Comparison of ENCODE assay signal across 1 cellular context in genomic region chr14:34711169-34711568, GRCh38.
TF ChIP-seq lines count a peak whose summit lies in the region.

No MANE protein-coding gene starts in this region.

TF ChIP-seq in GM12878, 131 proteins besides CTCF, POLR2A, EP300 and RAD21 (continued from another document):
- TF ChIP-seq ZBTB40 (IDR thresholded peaks at IDR 0.05; ENCODE audit: borderline replicate concordance): no peak
- no peak for TF ChIP-seq FOXK2 (IDR thresholded peaks at IDR 0.05)
- TF ChIP-seq HDGF (IDR thresholded peaks at IDR 0.05): no peak
- TF ChIP-seq IKZF1 (conservative IDR thresholded peaks at IDR 0.05): no peak
- TF ChIP-seq IRF4 (IDR thresholded peaks at IDR 0.05; ENCODE audit: low read depth, low read length): no peak
- no peak for TF ChIP-seq CBX5 (IDR thresholded peaks at IDR 0.05; ENCODE audit: low read depth)
- no peak for TF ChIP-seq RFX5 (IDR thresholded peaks at IDR 0.05; ENCODE audit: low read depth, low read length)
- TF ChIP-seq SREBF1 (IDR thresholded peaks at IDR 0.05; ENCODE audit: low read length): no peak
- no peak for TF ChIP-seq POLR2AphosphoS2 (IDR thresholded peaks at IDR 0.05; ENCODE audit: low read depth, low read length)
- no peak for TF ChIP-seq ZBTB33 (IDR thresholded peaks at IDR 0.05)
- TF ChIP-seq ATF7 (IDR thresholded peaks at IDR 0.05; ENCODE audit: low read depth): 0 out of 2 replicates have a peak, but pooled peaks have one; percentile 27
- peak; percentile 24; the same call in 1 of the 2 replicates for TF ChIP-seq RELB (IDR thresholded peaks at IDR 0.05; ENCODE audit: low read depth)
- no peak for TF ChIP-seq RCOR1 (conservative IDR thresholded peaks at IDR 0.05; ENCODE audit: low read depth, low read length)
- 0 out of 2 replicates have a peak, but pooled peaks have one; percentile 30 for TF ChIP-seq CREB1 (IDR thresholded peaks at IDR 0.05; ENCODE audit: low read depth)
- no peak for TF ChIP-seq FOXM1 (IDR thresholded peaks at IDR 0.05; ENCODE audit: low read depth, low read length)
- TF ChIP-seq SMAD1 (IDR thresholded peaks at IDR 0.05; ENCODE audit: low read depth, partially characterized antibody): peak; percentile 52
- no peak for TF ChIP-seq ZBED1 (IDR thresholded peaks at IDR 0.05; ENCODE audit: borderline replicate concordance)
- TF ChIP-seq TAF1 (IDR thresholded peaks at IDR 0.05; ENCODE audit: borderline replicate concordance, low read depth, low read length): no peak
- peak; percentile 84 for TF ChIP-seq MEF2B (IDR thresholded peaks at IDR 0.05; ENCODE audit: partially characterized antibody, poor library complexity, severe bottlenecking)
- TF ChIP-seq BCL3 (IDR thresholded peaks at IDR 0.05; ENCODE audit: borderline replicate concordance, insufficient read depth, low read depth, low read length, poor library complexity, severe bottlenecking): no peak
- peak; percentile 62 for TF ChIP-seq RUNX3 (IDR thresholded peaks at IDR 0.05; ENCODE audit: low read length)
- TF ChIP-seq ZSCAN29 (IDR thresholded peaks at IDR 0.05): no peak
- 0 out of 2 replicates have a peak, but pooled peaks have one; percentile 24 for TF ChIP-seq PML (IDR thresholded peaks at IDR 0.05; ENCODE audit: low read length)
- no peak for TF ChIP-seq KAT2A (conservative IDR thresholded peaks at IDR 0.05; ENCODE audit: control insufficient read depth, low read depth, low read length)
- TF ChIP-seq NFIC (IDR thresholded peaks at IDR 0.05; ENCODE audit: low read depth, low read length): peak; percentile 54
- no peak for TF ChIP-seq ZNF592 (IDR thresholded peaks at IDR 0.05)
- TF ChIP-seq MEF2A (IDR thresholded peaks at IDR 0.05; ENCODE audit: insufficient read depth, low read depth, low read length): peak; percentile 96
- no peak for TF ChIP-seq NR2C2 (IDR thresholded peaks at IDR 0.05; ENCODE audit: borderline replicate concordance, control insufficient read depth, insufficient read length, low read depth)
- no peak for TF ChIP-seq MTA2 (IDR thresholded peaks at IDR 0.05; ENCODE audit: low read depth)
- no peak for TF ChIP-seq NFXL1 (IDR thresholded peaks at IDR 0.05; ENCODE audit: borderline replicate concordance)
- 0 out of 4 replicates have a peak, but pooled peaks of 1 of the 2 experiments have one; percentile 11 for TF ChIP-seq BHLHE40 (IDR thresholded peaks at IDR 0.05; ENCODE audit: borderline replicate concordance in 1 of 2, low read depth in 2 of 2, low read length in 1 of 2)
- TF ChIP-seq MTA3 (IDR thresholded peaks at IDR 0.05; ENCODE audit: borderline replicate concordance, low read length): no peak
- no peak for TF ChIP-seq ZNF622 (IDR thresholded peaks at IDR 0.05)
- peak; percentile 88; the same call in 2 of the 3 replicates for TF ChIP-seq POU2F2 (IDR thresholded peaks at IDR 0.05; ENCODE audit: borderline replicate concordance, low read depth, low read length)
- TF ChIP-seq CBFB (IDR thresholded peaks at IDR 0.05; ENCODE audit: low read depth): no peak
- peak in 1 of 2 experiments; percentile 70; a peak in 1 of 4 replicates for TF ChIP-seq SRF (IDR thresholded peaks at IDR 0.05; ENCODE audit: low read depth in 2 of 2, low read length in 2 of 2)
- no peak for TF ChIP-seq RBBP5 (conservative IDR thresholded peaks at IDR 0.05)
- TF ChIP-seq EZH2 (IDR thresholded peaks at IDR 0.05; ENCODE audit: borderline replicate concordance, control insufficient read depth, low read depth, low read length): no peak
- TF ChIP-seq IKZF2 (IDR thresholded peaks at IDR 0.05): no peak; a peak in 1 of 4 replicates
- no peak for TF ChIP-seq ASH2L (IDR thresholded peaks at IDR 0.05; ENCODE audit: borderline replicate concordance, low read depth)
- no peak for TF ChIP-seq BMI1 (IDR thresholded peaks at IDR 0.05; ENCODE audit: borderline replicate concordance)
- no peak for TF ChIP-seq CUX1 (IDR thresholded peaks at IDR 0.05; ENCODE audit: insufficient replicate concordance, low read depth, low read length)
- no peak for TF ChIP-seq CHD2 (IDR thresholded peaks at IDR 0.05; ENCODE audit: borderline replicate concordance, low read depth, low read length)
- no peak for TF ChIP-seq SUPT20H (IDR thresholded peaks at IDR 0.05; ENCODE audit: borderline replicate concordance, control insufficient read depth, low read depth, low read length)
